Comparison of ENCODE assay signal across 7 cellular contexts in genomic region chr14:50363734-50364113, GRCh38. TPM values are rescaled to one million over a fixed set of nuclear protein-coding genes. Genes with fewer than 3 reads are reported as not detected.
DNase-seq lines count a peak whose midpoint lies in the region; ATAC-seq and TF ChIP-seq lines count a peak whose summit lies in the region.

No MANE protein-coding gene starts in this region.

- H3K36me3 ChIP-seq in Peyer's patch, result no peaks in the 10 kb centered on the region

- TF ChIP-seq CTCF in Peyer's patch (IDR thresholded peaks at IDR 0.05), result no peak
- TF ChIP-seq CTCF in cardiac fibroblast (IDR thresholded peaks at IDR 0.05; ENCODE audit: low read depth, low read length), result no peak
- no peak for TF ChIP-seq CTCF in mesothelial cell of epicardium (IDR thresholded peaks at IDR 0.05; ENCODE audit: unreplicated experiment)

- H3K4me3 ChIP-seq in Peyer's patch, result peak overlapping the region; percentile 25 to 37 (median 28)
- peak overlapping the region in 1 of 2 donors; percentile 15 for H3K4me3 ChIP-seq in cardiac fibroblast (replicated peaks in 1 of 2; ENCODE audit: low read depth in 2 of 2, low read length in 2 of 2)

- H3K4me3 Mint-ChIP-seq in natural killer cell treated with Interleukin-12 subunit alpha and Interleukin-12 subunit beta and Interleukin-15 and Interleukin-18, amount 100 ng/mL, for 72 hours, result peak overlapping the region; percentile 95
- H3K4me3 Mint-ChIP-seq in mesothelial cell of epicardium, result no peak overlapping the region

- TF ChIP-seq POLR2A in Peyer's patch (IDR thresholded peaks at IDR 0.05), result no peak

- peaks cover 0 to 27% (median 7%) of the 10 kb centered on the region in 4 donors for H3K4me1 ChIP-seq in Peyer's patch

- DNase-seq in Peyer's patch, result peak in 2 of 3 donors; percentile 68 to 73
- peak; percentile 50 to 70 for DNase-seq in cardiac fibroblast (ENCODE audit: low read depth in 2 of 2)
- DNase-seq in natural killer cell treated with Interleukin-12 subunit alpha and Interleukin-12 subunit beta and Interleukin-15 and Interleukin-18, amount 100 ng/mL, for 72 hours (ENCODE audit: low spot score), result peak; percentile 81
- DNase-seq in DMS153 (lab: John Stamatoyannopoulos, UW), result no peak
- DNase-seq in mesothelial cell of epicardium (ENCODE audit: low spot score in 2 of 2, unreplicated experiment in 2 of 2), result no peak

- H3K4me1 Mint-ChIP-seq in natural killer cell treated with Interleukin-12 subunit alpha and Interleukin-12 subunit beta and Interleukin-15 and Interleukin-18, amount 100 ng/mL, for 72 hours (ENCODE audit: low read depth in 2 of 2), result peaks cover 46 to 50% of the 10 kb centered on the region in 2 donors
- H3K4me1 Mint-ChIP-seq in mesothelial cell of epicardium, result peaks cover 2% of the 10 kb centered on the region

- no peaks in the 10 kb centered on the region for H3K9me3 Mint-ChIP-seq in natural killer cell treated with Interleukin-12 subunit alpha and Interleukin-12 subunit beta and Interleukin-15 and Interleukin-18, amount 100 ng/mL, for 72 hours
- H3K9me3 Mint-ChIP-seq in mesothelial cell of epicardium, result no peaks in the 10 kb centered on the region

- peak overlapping the region; percentile 73 to 77 (median 73) for H3K27ac ChIP-seq in Peyer's patch

- ATAC-seq in GM18870 (IDR thresholded peaks at IDR 0.05; ENCODE audit: unreplicated experiment) (peak; percentile 97), HG02884 (IDR thresholded peaks at IDR 0.05; ENCODE audit: unreplicated experiment) (peak; percentile 97)
- peak; percentile 88 to 93 for ATAC-seq in natural killer cell treated with Interleukin-12 subunit alpha and Interleukin-12 subunit beta and Interleukin-15 and Interleukin-18, amount 100 ng/mL, for 72 hours

- H3K27me3 Mint-ChIP-seq in natural killer cell treated with Interleukin-12 subunit alpha and Interleukin-12 subunit beta and Interleukin-15 and Interleukin-18, amount 100 ng/mL, for 72 hours, result no peaks in the 10 kb centered on the region
- no peaks in the 10 kb centered on the region for H3K27me3 Mint-ChIP-seq in mesothelial cell of epicardium (ENCODE audit: low read depth)

- no peaks in the 10 kb centered on the region for H3K9me3 ChIP-seq in Peyer's patch

- no peaks in the 10 kb centered on the region for H3K27me3 ChIP-seq in Peyer's patch

- H3K27ac Mint-ChIP-seq in natural killer cell treated with Interleukin-12 subunit alpha and Interleukin-12 subunit beta and Interleukin-15 and Interleukin-18, amount 100 ng/mL, for 72 hours, result peak overlapping the region; percentile 92 to 93
- no peak overlapping the region for H3K27ac Mint-ChIP-seq in mesothelial cell of epicardium

- peaks cover 6% of the 10 kb centered on the region for H3K36me3 Mint-ChIP-seq in natural killer cell treated with Interleukin-12 subunit alpha and Interleukin-12 subunit beta and Interleukin-15 and Interleukin-18, amount 100 ng/mL, for 72 hours
- no peaks in the 10 kb centered on the region for H3K36me3 Mint-ChIP-seq in mesothelial cell of epicardium

RNA-seq across cellular contexts. Expression of gene CDKL1, which starts 33.0 kb away (rescaled TPM):
- total RNA-seq in Peyer's patch (10 to 100 TPM; 11.3 to 20.4 (median 15.5) TPM), mesothelial cell of epicardium (1.8 to 3.2 TPM (median 2.2 TPM) in 3 replicates)
- total RNA-seq in natural killer cell treated with Interleukin-12 subunit alpha and Interleukin-12 subunit beta and Interleukin-15 and Interleukin-18, amount 100 ng/mL, for 72 hours, result 1 to 10 TPM; 2.3 to 7.3 TPM

RNA-seq across cellular contexts. Expression of gene DMAC2L, which starts 51.6 kb away (rescaled TPM):
- total RNA-seq in Peyer's patch, result 10 to 100 TPM in 3 of 4 donors, 1 to 10 TPM in 1; 7.7 to 23.9 (median 15.7) TPM
- total RNA-seq in natural killer cell treated with Interleukin-12 subunit alpha and Interleukin-12 subunit beta and Interleukin-15 and Interleukin-18, amount 100 ng/mL, for 72 hours, result 10 to 100 TPM; 14.9 to 16.6 TPM
- total RNA-seq in mesothelial cell of epicardium, result 18.6 to 21.7 TPM (median 21.4 TPM) in 3 replicates

RNA-seq across cellular contexts. Expression of gene L2HGDH, which starts 51.7 kb away (rescaled TPM):
- total RNA-seq in Peyer's patch, result 10 to 100 TPM in 1 of 4 donors, 1 to 10 TPM in 3; 4.6 to 29.7 (median 8.8) TPM
- 10 to 100 TPM; 14.2 to 15.4 TPM for total RNA-seq in natural killer cell treated with Interleukin-12 subunit alpha and Interleukin-12 subunit beta and Interleukin-15 and Interleukin-18, amount 100 ng/mL, for 72 hours
- 11.0 to 12.1 TPM (median 11.2 TPM) in 3 replicates for total RNA-seq in mesothelial cell of epicardium

Comparison
In these comparisons a context has a peak if more than half of its experiments do, and no peak if none do; other contexts are left out.
1. DNase-seq: peak in Peyer's patch (2 of 3), cardiac fibroblast (2 of 2) and natural killer cell treated with Interleukin-12 subunit alpha and Interleukin-12 subunit beta and Interleukin-15 and Interleukin-18, amount 100 ng/mL, for 72 hours (single experiment); none in DMS153 (single experiment) and mesothelial cell of epicardium (0 of 2).
2. Peak in every context shown above with its lines, with median percentiles within 50 percentile points of each other: ATAC-seq.